Comparison of ENCODE assay signal across 3 cellular contexts in the genomic region with DNA sequence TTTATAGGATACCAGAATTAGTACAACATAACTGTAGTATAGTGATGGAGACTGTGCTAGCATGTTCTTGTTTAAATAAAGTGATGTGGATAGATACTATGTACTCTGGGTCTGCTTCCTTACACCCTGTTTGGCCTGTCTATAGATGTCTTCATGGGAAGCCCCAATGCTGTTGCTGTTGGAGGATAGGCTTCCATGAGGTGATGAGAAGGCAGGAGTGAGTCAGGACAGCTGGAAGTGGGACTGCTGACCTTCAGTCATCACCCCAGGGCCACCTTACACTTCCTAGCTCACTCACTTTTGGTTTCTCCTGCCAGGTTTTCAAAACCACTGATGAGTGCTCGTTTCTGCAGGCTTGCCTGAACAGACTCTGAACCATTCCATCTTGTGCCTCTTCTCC.
TF ChIP-seq lines count a peak whose summit lies in the region.

No MANE protein-coding gene starts in this region.

TF ChIP-seq in SK-N-SH, 30 proteins besides CTCF, POLR2A, EP300 and RAD21:
- TF ChIP-seq TEAD4 (IDR thresholded peaks at IDR 0.05; ENCODE audit: borderline replicate concordance, insufficient read depth) (no peak), RXRA (IDR thresholded peaks at IDR 0.05; ENCODE audit: borderline replicate concordance, low read depth) (0 out of 2 replicates have a peak, but pooled peaks have one; percentile 24), FOXM1 (IDR thresholded peaks at IDR 0.05; ENCODE audit: low read depth) (no peak), FOSL2 (IDR thresholded peaks at IDR 0.05; ENCODE audit: borderline replicate concordance, low read depth) (peak; percentile 6; the same call in 1 of the 2 replicates), ELF1 (IDR thresholded peaks at IDR 0.05) (no peak), MAX (IDR thresholded peaks at IDR 0.05; ENCODE audit: low read depth) (no peak), TCF12 (IDR thresholded peaks at IDR 0.05) (peak; percentile 27; the same call in 1 of the 2 replicates)
- TF ChIP-seq, protein P1, sequence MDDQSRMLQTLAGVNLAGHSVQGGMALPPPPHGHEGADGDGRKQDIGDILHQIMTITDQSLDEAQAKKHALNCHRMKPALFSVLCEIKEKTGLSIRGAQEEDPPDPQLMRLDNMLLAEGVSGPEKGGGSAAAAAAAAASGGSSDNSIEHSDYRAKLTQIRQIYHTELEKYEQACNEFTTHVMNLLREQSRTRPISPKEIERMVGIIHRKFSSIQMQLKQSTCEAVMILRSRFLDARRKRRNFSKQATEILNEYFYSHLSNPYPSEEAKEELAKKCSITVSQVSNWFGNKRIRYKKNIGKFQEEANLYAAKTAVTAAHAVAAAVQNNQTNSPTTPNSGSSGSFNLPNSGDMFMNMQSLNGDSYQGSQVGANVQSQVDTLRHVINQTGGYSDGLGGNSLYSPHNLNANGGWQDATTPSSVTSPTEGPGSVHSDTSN (IDR thresholded peaks at IDR 0.05), result peak; percentile 38; the same call in 1 of the 2 replicates
- TF ChIP-seq, protein P2, sequence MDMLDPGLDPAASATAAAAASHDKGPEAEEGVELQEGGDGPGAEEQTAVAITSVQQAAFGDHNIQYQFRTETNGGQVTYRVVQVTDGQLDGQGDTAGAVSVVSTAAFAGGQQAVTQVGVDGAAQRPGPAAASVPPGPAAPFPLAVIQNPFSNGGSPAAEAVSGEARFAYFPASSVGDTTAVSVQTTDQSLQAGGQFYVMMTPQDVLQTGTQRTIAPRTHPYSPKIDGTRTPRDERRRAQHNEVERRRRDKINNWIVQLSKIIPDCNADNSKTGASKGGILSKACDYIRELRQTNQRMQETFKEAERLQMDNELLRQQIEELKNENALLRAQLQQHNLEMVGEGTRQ (IDR thresholded peaks at IDR 0.05; ENCODE audit: borderline replicate concordance, low read depth, low read length), result no peak

TF ChIP-seq in SK-N-SH treated with all-trans-retinoic acid at 6 μM for 48 hours, 23 proteins besides CTCF, POLR2A, EP300 and RAD21:
- TF ChIP-seq SNAI2 (CRISPR knock-in tag; IDR thresholded peaks at IDR 0.05) (no peak), TCF4 (CRISPR knock-in tag; IDR thresholded peaks at IDR 0.05; ENCODE audit: borderline replicate concordance) (no peak), ZFP30 (CRISPR knock-in tag; IDR thresholded peaks at IDR 0.05) (no peak), ZNF565 (CRISPR knock-in tag; conservative IDR thresholded peaks at IDR 0.05; ENCODE audit: low read depth) (no peak), PATZ1 (CRISPR knock-in tag; IDR thresholded peaks at IDR 0.05; ENCODE audit: borderline replicate concordance) (no peak), BACH2 (CRISPR knock-in tag; IDR thresholded peaks at IDR 0.05; ENCODE audit: borderline replicate concordance) (no peak), PPARA (CRISPR knock-in tag; IDR thresholded peaks at IDR 0.05; ENCODE audit: borderline replicate concordance) (no peak), ZNF70 (CRISPR knock-in tag; IDR thresholded peaks at IDR 0.05) (no peak), OSR1 (CRISPR knock-in tag; IDR thresholded peaks at IDR 0.05) (no peak), ZFP3 (CRISPR knock-in tag; IDR thresholded peaks at IDR 0.05) (no peak), ZC3H10 (CRISPR knock-in tag; IDR thresholded peaks at IDR 0.05) (no peak), ZNF8 (CRISPR knock-in tag; IDR thresholded peaks at IDR 0.05) (no peak), CREB5 (CRISPR knock-in tag; IDR thresholded peaks at IDR 0.05; ENCODE audit: low read depth) (no peak)
- TF ChIP-seq, protein P3, sequence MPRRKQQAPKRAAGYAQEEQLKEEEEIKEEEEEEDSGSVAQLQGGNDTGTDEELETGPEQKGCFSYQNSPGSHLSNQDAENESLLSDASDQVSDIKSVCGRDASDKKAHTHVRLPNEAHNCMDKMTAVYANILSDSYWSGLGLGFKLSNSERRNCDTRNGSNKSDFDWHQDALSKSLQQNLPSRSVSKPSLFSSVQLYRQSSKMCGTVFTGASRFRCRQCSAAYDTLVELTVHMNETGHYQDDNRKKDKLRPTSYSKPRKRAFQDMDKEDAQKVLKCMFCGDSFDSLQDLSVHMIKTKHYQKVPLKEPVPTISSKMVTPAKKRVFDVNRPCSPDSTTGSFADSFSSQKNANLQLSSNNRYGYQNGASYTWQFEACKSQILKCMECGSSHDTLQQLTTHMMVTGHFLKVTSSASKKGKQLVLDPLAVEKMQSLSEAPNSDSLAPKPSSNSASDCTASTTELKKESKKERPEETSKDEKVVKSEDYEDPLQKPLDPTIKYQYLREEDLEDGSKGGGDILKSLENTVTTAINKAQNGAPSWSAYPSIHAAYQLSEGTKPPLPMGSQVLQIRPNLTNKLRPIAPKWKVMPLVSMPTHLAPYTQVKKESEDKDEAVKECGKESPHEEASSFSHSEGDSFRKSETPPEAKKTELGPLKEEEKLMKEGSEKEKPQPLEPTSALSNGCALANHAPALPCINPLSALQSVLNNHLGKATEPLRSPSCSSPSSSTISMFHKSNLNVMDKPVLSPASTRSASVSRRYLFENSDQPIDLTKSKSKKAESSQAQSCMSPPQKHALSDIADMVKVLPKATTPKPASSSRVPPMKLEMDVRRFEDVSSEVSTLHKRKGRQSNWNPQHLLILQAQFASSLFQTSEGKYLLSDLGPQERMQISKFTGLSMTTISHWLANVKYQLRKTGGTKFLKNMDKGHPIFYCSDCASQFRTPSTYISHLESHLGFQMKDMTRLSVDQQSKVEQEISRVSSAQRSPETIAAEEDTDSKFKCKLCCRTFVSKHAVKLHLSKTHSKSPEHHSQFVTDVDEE (CRISPR knock-in tag; IDR thresholded peaks at IDR 0.05), result no peak
- TF ChIP-seq, protein P4, sequence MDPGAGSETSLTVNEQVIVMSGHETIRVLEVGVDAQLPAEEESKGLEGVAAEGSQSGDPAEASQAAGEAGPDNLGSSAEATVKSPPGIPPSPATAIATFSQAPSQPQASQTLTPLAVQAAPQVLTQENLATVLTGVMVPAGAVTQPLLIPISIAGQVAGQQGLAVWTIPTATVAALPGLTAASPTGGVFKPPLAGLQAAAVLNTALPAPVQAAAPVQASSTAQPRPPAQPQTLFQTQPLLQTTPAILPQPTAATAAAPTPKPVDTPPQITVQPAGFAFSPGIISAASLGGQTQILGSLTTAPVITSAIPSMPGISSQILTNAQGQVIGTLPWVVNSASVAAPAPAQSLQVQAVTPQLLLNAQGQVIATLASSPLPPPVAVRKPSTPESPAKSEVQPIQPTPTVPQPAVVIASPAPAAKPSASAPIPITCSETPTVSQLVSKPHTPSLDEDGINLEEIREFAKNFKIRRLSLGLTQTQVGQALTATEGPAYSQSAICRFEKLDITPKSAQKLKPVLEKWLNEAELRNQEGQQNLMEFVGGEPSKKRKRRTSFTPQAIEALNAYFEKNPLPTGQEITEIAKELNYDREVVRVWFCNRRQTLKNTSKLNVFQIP (CRISPR knock-in tag; IDR thresholded peaks at IDR 0.05; ENCODE audit: borderline replicate concordance, low read depth), result no peak

TF ChIP-seq in IMR-90, 13 proteins besides CTCF, POLR2A, EP300 and RAD21:
- TF ChIP-seq RCOR1 (IDR thresholded peaks at IDR 0.05; ENCODE audit: insufficient replicate concordance, low read length), result no peak
- no peak for TF ChIP-seq MXI1 (IDR thresholded peaks at IDR 0.05; ENCODE audit: borderline replicate concordance, low read depth, low read length)
- TF ChIP-seq RFX5 (IDR thresholded peaks at IDR 0.05; ENCODE audit: low read depth, low read length), result no peak
- no peak for TF ChIP-seq NFE2L2 (IDR thresholded peaks at IDR 0.05; ENCODE audit: low read depth, low read length)
- TF ChIP-seq, protein P2 (IDR thresholded peaks at IDR 0.05; ENCODE audit: low read depth, low read length), result no peak
- no peak for TF ChIP-seq CEBPB (IDR thresholded peaks at IDR 0.05; ENCODE audit: low read depth, low read length)
- no peak for TF ChIP-seq SMC3 (IDR thresholded peaks at IDR 0.05; ENCODE audit: low read depth, low read length)
- TF ChIP-seq ELK1 (IDR thresholded peaks at IDR 0.05; ENCODE audit: borderline replicate concordance, low read depth, low read length), result no peak
- no peak for TF ChIP-seq BHLHE40 (IDR thresholded peaks at IDR 0.05; ENCODE audit: low read depth, low read length)
- no peak for TF ChIP-seq MAFK (IDR thresholded peaks at IDR 0.05; ENCODE audit: low read depth, low read length)
- no peak for TF ChIP-seq MAZ (IDR thresholded peaks at IDR 0.05; ENCODE audit: borderline replicate concordance, low read depth, low read length)
- TF ChIP-seq CHD1 (IDR thresholded peaks at IDR 0.05; ENCODE audit: low read depth, low read length), result no peak
- TF ChIP-seq FOS (IDR thresholded peaks at IDR 0.05; ENCODE audit: low read depth, low read length), result no peak
TF ChIP-seq in IMR-90: peak in this region for 0.
